ENCODE assay signal across 1 cellular context in genomic region chr16:74304164-74304834, GRCh38.
TF ChIP-seq lines count a peak whose summit lies in the region.

No MANE protein-coding gene starts in this region.

TF ChIP-seq in GM23338, 12 proteins besides CTCF, POLR2A, EP300 and RAD21 (continued from another document):
- TF ChIP-seq JUNB (IDR thresholded peaks at IDR 0.05; ENCODE audit: unreplicated experiment): no peak
- TF ChIP-seq ETS1 (IDR thresholded peaks at IDR 0.05): no peak
- TF ChIP-seq REST (IDR thresholded peaks at IDR 0.05; ENCODE audit: unreplicated experiment): no peak
- no peak for TF ChIP-seq EZH2phosphoT487 (IDR thresholded peaks at IDR 0.05; ENCODE audit: unreplicated experiment)
- no peak for TF ChIP-seq ZNF114 (CRISPR knock-in tag; IDR thresholded peaks at IDR 0.05)
- TF ChIP-seq ZNF331 (CRISPR knock-in tag; IDR thresholded peaks at IDR 0.05; ENCODE audit: low read depth): no peak
- no peak for TF ChIP-seq EZH2 (IDR thresholded peaks at IDR 0.05; ENCODE audit: low read depth, unreplicated experiment)
- TF ChIP-seq STAT1 (IDR thresholded peaks at IDR 0.05; ENCODE audit: unreplicated experiment): no peak
TF ChIP-seq in GM23338: peak in this region for 0.
